In genomic region chr1:66281808-66282207, GRCh38 we compare ENCODE assay signal across 15 cellular contexts.
DNase-seq lines count a peak whose midpoint lies in the region; ATAC-seq and TF ChIP-seq lines count a peak whose summit lies in the region.
"Had no signal": no experiment of that assay in that cellular context is flagged by ENCODE, and none has a peak within 500 bp of the region (broad histone marks: within the 10 kb centered on the region; RNA-seq: fewer than 3 reads in every experiment).

No MANE protein-coding gene starts in this region.

- no peaks in the 10 kb centered on the region for H3K27me3 Mint-ChIP-seq in activated T-cell treated with anti-CD3 and anti-CD28 coated beads, Interleukin-2, amount 50 U/mL, for 4 hours (ENCODE audit: low read depth)
- no peaks in the 10 kb centered on the region for H3K27me3 Mint-ChIP-seq in effector memory CD8-positive, alpha-beta T cell

- POLR2A ChIA-PET in OCI-LY7 (lab: Charles Lee), result interaction anchor here (0.7 to 2.9 kb wide), 12 partner anchors 9 to 240 kb away, joined by 3 to 11 read pairs (median 4); no protein-coding TSS in a partner anchor

- no peaks in the 10 kb centered on the region for H3K9me3 ChIP-seq in OCI-LY7 (ENCODE audit: low read length)
- H3K9me3 ChIP-seq in MG63, result no peaks in the 10 kb centered on the region
- H3K9me3 ChIP-seq: ovary had no signal

- H3K4me3 Mint-ChIP-seq in activated T-cell treated with anti-CD3 and anti-CD28 coated beads, Interleukin-2, amount 50 U/mL, for 4 hours, result peak overlapping the region; percentile 27
- H3K4me3 Mint-ChIP-seq in effector memory CD8-positive, alpha-beta T cell, result no peak overlapping the region

- peak overlapping the region; percentile 41 to 85 for H3K27ac Mint-ChIP-seq in effector memory CD8-positive, alpha-beta T cell

- intact Hi-C loops in OCI-LY7 (cut with micrococcal nuclease; ENCODE audit: unreplicated experiment), result loop anchor here (1.0 to 2.0 kb wide), 3 partner anchors 51 to 163 kb away; no protein-coding TSS in a partner anchor

- H3K4me3 ChIP-seq in OCI-LY7 (ENCODE audit: low read depth, low read length, poor library complexity, severe bottlenecking) (peak overlapping the region; percentile 32), MG63 (no peak overlapping the region)
- H3K4me3 ChIP-seq: ovary had no signal

- CTCF ChIA-PET in OCI-LY7 (lab: Charles Lee; ENCODE audit: unreplicated experiment), result interaction anchor here (0.8 to 1.0 kb wide), 2 partner anchors 56 to 164 kb away, joined by 3 read pairs; no protein-coding TSS in a partner anchor

- no peaks in the 10 kb centered on the region for H3K9me3 Mint-ChIP-seq in activated T-cell treated with anti-CD3 and anti-CD28 coated beads, Interleukin-2, amount 50 U/mL, for 4 hours
- H3K9me3 Mint-ChIP-seq in effector memory CD8-positive, alpha-beta T cell, result no peaks in the 10 kb centered on the region

- no peaks in the 10 kb centered on the region for H3K9me2 ChIP-seq in OCI-LY7 (ENCODE audit: insufficient read depth, low read length)

- peak overlapping the region; percentile 57; the same call in 1 of the 2 replicates for H2AFZ ChIP-seq in OCI-LY7 (ENCODE audit: low read length)

- H3K79me2 ChIP-seq in OCI-LY7 (ENCODE audit: insufficient read depth, low read depth, low read length), result no peaks in the 10 kb centered on the region

- no peak for DNase-seq in activated T-cell treated with anti-CD3 and anti-CD28 coated beads, Interleukin-2, amount 50 U/mL, for 4 hours
- no peak for DNase-seq in activated T-cell treated with anti-CD3 and anti-CD28 coated beads for 4 hours
- DNase-seq in OCI-LY7 (ENCODE audit: low spot score), result no peak
- DNase-seq in effector memory CD8-positive, alpha-beta T cell, result no peak
- no peak for DNase-seq in substantia nigra (lab: John Stamatoyannopoulos, UW)
- DNase-seq in MG63, result no peak
- DNase-seq: H7, hippocampal formation, left ventricle myocardium superior, NCI-H1092 treated with DMSO at 0.1 percent for 48 hours, NCI-H524, ovary had no signal

- H4K20me1 ChIP-seq in OCI-LY7 (ENCODE audit: insufficient read depth, low read length), result no peaks in the 10 kb centered on the region

- no peak for TF ChIP-seq CTCF in OCI-LY7 (conservative IDR thresholded peaks at IDR 0.05; ENCODE audit: low read length)

- BruUV-seq in OCI-LY7 (replicated peaks; lab: Mats Ljungman, UMichigan), result TSS peak; percentile 81

- H3K27ac ChIP-seq in OCI-LY7 (ENCODE audit: low read depth, low read length, poor library complexity, severe bottlenecking) (peak overlapping the region; percentile 59), substantia nigra (ENCODE audit: low read depth, low read length, poor library complexity, severe bottlenecking) (peak overlapping the region; percentile 35)
- H3K27ac ChIP-seq: epithelial cell of prostate, ovary had no signal

- H3K36me3 ChIP-seq in OCI-LY7 (ENCODE audit: insufficient read depth, low read length) (no peaks in the 10 kb centered on the region), MG63 (no peaks in the 10 kb centered on the region)
- H3K36me3 ChIP-seq: ovary had no signal

- no peaks in the 10 kb centered on the region for H3K36me3 Mint-ChIP-seq in activated T-cell treated with anti-CD3 and anti-CD28 coated beads, Interleukin-2, amount 50 U/mL, for 4 hours (ENCODE audit: insufficient read depth)
- peaks cover 2% of the 10 kb centered on the region for H3K36me3 Mint-ChIP-seq in effector memory CD8-positive, alpha-beta T cell (ENCODE audit: insufficient read depth)

- no peaks in the 10 kb centered on the region for H3K27me3 ChIP-seq in MG63
- H3K27me3 ChIP-seq: ovary had no signal

- peak overlapping the region; percentile 73 for H3K4me2 ChIP-seq in OCI-LY7 (ENCODE audit: low read length)

- peaks cover 94% of the 10 kb centered on the region for H3K4me1 Mint-ChIP-seq in activated T-cell treated with anti-CD3 and anti-CD28 coated beads, Interleukin-2, amount 50 U/mL, for 4 hours (ENCODE audit: low read depth)
- H3K4me1 Mint-ChIP-seq in effector memory CD8-positive, alpha-beta T cell (ENCODE audit: low read depth in 2 of 2), result peaks cover 41 to 68% of the 10 kb centered on the region in 2 donors

- ATAC-seq in activated T-cell treated with anti-CD3 and anti-CD28 coated beads, Interleukin-2, amount 50 U/mL, for 4 hours, result no peak
- no peak for ATAC-seq in effector memory CD8-positive, alpha-beta T cell (replicated peaks)
- no peak for ATAC-seq in HG03342 (IDR thresholded peaks at IDR 0.05; ENCODE audit: unreplicated experiment)
- no peak for ATAC-seq in HG02852 (IDR thresholded peaks at IDR 0.05; ENCODE audit: unreplicated experiment)

- H3K4me1 ChIP-seq in OCI-LY7 (ENCODE audit: insufficient read depth, low read length, poor library complexity, severe bottlenecking), result peaks cover 74% of the 10 kb centered on the region
